ENCODE assay signal across 9 cellular contexts in genomic region chr2:85852979-85853498, GRCh38. TPM values are rescaled to one million over a fixed set of nuclear protein-coding genes. Genes with fewer than 3 reads are reported as not detected.
DNase-seq lines count a peak whose midpoint lies in the region; ATAC-seq, FAIRE-seq and TF ChIP-seq lines count a peak whose summit lies in the region.
"Had no signal": no experiment of that assay in that cellular context is flagged by ENCODE, and none has a peak within 500 bp of the region (broad histone marks: within the 10 kb centered on the region; RNA-seq: fewer than 3 reads in every experiment).

No MANE protein-coding gene starts in this region.

- peaks cover 0 to 39% (median 14%) of the 10 kb centered on the region in 9 donors for H3K4me1 ChIP-seq in heart right ventricle

- H3K9me3 ChIP-seq in heart right ventricle: no peaks in the 10 kb centered on the region

- no peaks in the 10 kb centered on the region for H3K27me3 ChIP-seq in heart right ventricle

- TF ChIP-seq CTCF in heart right ventricle (IDR thresholded peaks at IDR 0.05) (no peak), D721Med (IDR thresholded peaks at IDR 0.05; ENCODE audit: insufficient read depth, missing control alignments) (no peak)

- peak; percentile 67 for ATAC-seq in GM19395 (IDR thresholded peaks at IDR 0.05; ENCODE audit: unreplicated experiment)
- peak; percentile 83 for ATAC-seq in HG03354 (IDR thresholded peaks at IDR 0.05; ENCODE audit: poor library complexity, severe bottlenecking, unreplicated experiment)
- peak in 7 of 8 donors; percentile 62 to 75 (median 66) for ATAC-seq in heart right ventricle

- FAIRE-seq in D721Med (lab: Jason Lieb, UNC): no peak

- peak; percentile 29 to 49 for DNase-seq in activated CD8-positive, alpha-beta memory T cell treated with anti-CD3 and anti-CD28 coated beads for 4 hours (ENCODE audit: low read depth in 2 of 2)
- peak; percentile 25 to 33 for DNase-seq in heart right ventricle
- DNase-seq in stimulated activated CD8-positive, alpha-beta memory T cell treated with anti-CD3 and anti-CD28 coated beads, Interleukin-4, amount 100 ng/mL, for 1 hour (ENCODE audit: low read depth in 2 of 2, low spot score in 1 of 2): peak; percentile 35 to 48
- DNase-seq in D721Med (ENCODE audit: insufficient read length, low spot score): no peak
- no peak for DNase-seq in NCI-H345 treated with DMSO at 0.1 percent for 48 hours (lab: John Stamatoyannopoulos, UW; ENCODE audit: unreplicated experiment)
- DNase-seq in COR-L47 (lab: John Stamatoyannopoulos, UW): no peak

- intact Hi-C loops in heart right ventricle (cut with DNase I): no loop called here

- H3K4me3 ChIP-seq in heart right ventricle: peak overlapping the region in 3 of 10 donors; percentile 7 to 28 (median 8)

- peaks cover 0 to 32% (median 0%) of the 10 kb centered on the region in 9 donors for H3K36me3 ChIP-seq in heart right ventricle

- WGBS in heart right ventricle, 2 donors: 73 to 83% methylated on average over 11 of the region's 11 CpGs

- peak overlapping the region in 9 of 10 donors; percentile 40 to 87 (median 69) for H3K27ac ChIP-seq in heart right ventricle
- H3K27ac ChIP-seq: VCaP had no signal

RNA-seq across cellular contexts. Expression of gene ST3GAL5, which starts 35.8 kb away (rescaled TPM):
- total RNA-seq in heart right ventricle: 10 to 100 TPM in 1 of 10 donors, 1 to 10 TPM in 9; 2.0 to 11.8 (median 3.8) TPM
- polyA plus RNA-seq in heart right ventricle: 10 to 100 TPM in 1 of 2 donors, 1 to 10 TPM in 1; 3.3 to 11.1 TPM

Comparison
In these comparisons a context has a peak if more than half of its experiments do, and no peak if none do; other contexts are left out.
1. DNase-seq: peak in activated CD8-positive, alpha-beta memory T cell treated with anti-CD3 and anti-CD28 coated beads for 4 hours (2 of 2), heart right ventricle (2 of 2) and stimulated activated CD8-positive, alpha-beta memory T cell treated with anti-CD3 and anti-CD28 coated beads, Interleukin-4, amount 100 ng/mL, for 1 hour (2 of 2); none in D721Med (single experiment), NCI-H345 treated with DMSO at 0.1 percent for 48 hours (single experiment) and COR-L47 (single experiment).
2. Peak in every context shown above with its lines, with median percentiles within 50 percentile points of each other: ATAC-seq.